In the genomic region with DNA sequence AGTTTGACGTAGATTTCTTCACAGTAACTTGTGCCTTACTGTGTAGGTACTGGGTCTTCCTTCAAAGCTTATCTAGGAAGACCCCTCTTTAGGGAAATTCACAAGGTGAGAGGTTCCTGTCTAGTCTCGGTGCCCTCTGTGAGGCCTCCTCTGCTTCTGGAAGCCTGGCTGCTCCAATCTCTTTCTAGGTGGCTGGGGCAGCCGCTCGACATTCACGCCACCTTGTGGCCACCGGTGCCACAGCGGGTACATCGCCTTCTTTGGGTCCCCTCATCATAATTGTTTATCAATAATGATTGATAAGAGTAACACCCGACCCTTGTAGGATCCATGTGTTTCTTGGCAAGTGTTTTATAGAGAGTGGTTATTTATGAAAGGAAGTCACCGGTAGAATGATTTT, we compare ENCODE assay signal across 7 cellular contexts.
DNase-seq lines count a peak whose midpoint lies in the region; ATAC-seq and TF ChIP-seq lines count a peak whose summit lies in the region.
"Not testable (repeated sequence)": the region's sequence is repeated elsewhere in the genome, so short reads cannot be mapped to it uniquely, and the experiment has no call there.

No MANE protein-coding gene starts in this region.

- ATAC-seq in GM18861 (IDR thresholded peaks at IDR 0.05; ENCODE audit: unreplicated experiment) (peak; percentile 79), GM19463 (IDR thresholded peaks at IDR 0.05; ENCODE audit: unreplicated experiment) (peak; percentile 68), GM21825 (IDR thresholded peaks at IDR 0.05; ENCODE audit: unreplicated experiment) (peak; percentile 64), HG02938 (IDR thresholded peaks at IDR 0.05; ENCODE audit: unreplicated experiment) (peak; percentile 48), T-cell (replicated peaks in 1 of 4) (peak in 3 of 4 experiments; percentile 50 to 75 (median 61)), foreskin keratinocyte (peak; percentile 32)
- ATAC-seq in naive thymus-derived CD4-positive, alpha-beta T cell: peak; percentile 46

- not testable (repeated sequence) for H3K4me1 ChIP-seq in foreskin keratinocyte; naive thymus-derived CD4-positive, alpha-beta T cell (ENCODE audit: control insufficient read depth in 2 of 2, insufficient read depth in 2 of 2, low read length in 2 of 2)

- H3K36me3 Mint-ChIP-seq in T-cell; naive thymus-derived CD4-positive, alpha-beta T cell: not testable (repeated sequence)

- POLR2A ChIA-PET in T-cell (lab: Charles Lee); naive thymus-derived CD4-positive, alpha-beta T cell (lab: Charles Lee): not testable (repeated sequence)

- H3K36me3 ChIP-seq in naive thymus-derived CD4-positive, alpha-beta T cell (ENCODE audit: control insufficient read depth in 2 of 3, insufficient read depth in 3 of 3, low read length in 3 of 3): not testable (repeated sequence)

- not testable (repeated sequence) for H3K9me3 ChIP-seq in naive thymus-derived CD4-positive, alpha-beta T cell (ENCODE audit: control insufficient read depth in 2 of 3, low read length in 3 of 3)

- H3K27me3 ChIP-seq in foreskin keratinocyte; naive thymus-derived CD4-positive, alpha-beta T cell (ENCODE audit: control insufficient read depth in 2 of 2, insufficient read depth in 2 of 2, low read length in 2 of 2): not testable (repeated sequence)

- TF ChIP-seq CTCF in foreskin keratinocyte (conservative IDR thresholded peaks at IDR 0.05): not testable (repeated sequence)

- CTCF ChIA-PET in T-cell (lab: Charles Lee); naive thymus-derived CD4-positive, alpha-beta T cell (lab: Charles Lee): not testable (repeated sequence)

- H3K27ac ChIP-seq in foreskin keratinocyte; naive thymus-derived CD4-positive, alpha-beta T cell (ENCODE audit: low read depth, low read length): not testable (repeated sequence)

- not testable (repeated sequence) for H3K4me3 Mint-ChIP-seq in T-cell; naive thymus-derived CD4-positive, alpha-beta T cell

- not testable (repeated sequence) for DNase-seq in T-cell; foreskin keratinocyte; naive thymus-derived CD4-positive, alpha-beta T cell

- intact Hi-C loops in naive thymus-derived CD4-positive, alpha-beta T cell (cut with micrococcal nuclease): not testable (repeated sequence)

- not testable (repeated sequence) for H3K9me3 Mint-ChIP-seq in T-cell; naive thymus-derived CD4-positive, alpha-beta T cell

- not testable (repeated sequence) for H3K27me3 Mint-ChIP-seq in T-cell; naive thymus-derived CD4-positive, alpha-beta T cell

- H3K27ac Mint-ChIP-seq in T-cell; naive thymus-derived CD4-positive, alpha-beta T cell: not testable (repeated sequence)

- H3K4me1 Mint-ChIP-seq in T-cell; naive thymus-derived CD4-positive, alpha-beta T cell: not testable (repeated sequence)

- H3K4me3 ChIP-seq in naive thymus-derived CD4-positive, alpha-beta T cell (ENCODE audit: low read length): not testable (repeated sequence)
